ENCODE assay signal across 7 cellular contexts in genomic region chr9:130834371-130835311, GRCh38. TPM values are rescaled to one million over a fixed set of nuclear protein-coding genes. Genes with fewer than 3 reads are reported as not detected.
DNase-seq lines count a peak whose midpoint lies in the region; ATAC-seq, FAIRE-seq and TF ChIP-seq lines count a peak whose summit lies in the region.

TSS of gene ABL1 (plus strand) at chr9:130835254. CDS start at chr9:130835447, 193 bp downstream.

- H3K4me3 ChIP-seq in kidney epithelial cell (ENCODE audit: low read depth, low read length) = peak within 1 kb of the TSS; percentile 84

- FAIRE-seq in GM18507 (lab: Jason Lieb, UNC) = peak; percentile 94

- TF ChIP-seq CTCF in kidney epithelial cell (IDR thresholded peaks at IDR 0.05; ENCODE audit: insufficient read depth, low read length, poor library complexity, severe bottlenecking) = no peak

- ATAC-seq in HG03025 (IDR thresholded peaks at IDR 0.05; ENCODE audit: low FRiP score, unreplicated experiment) = peak; percentile 59

- DNase-seq in GM18507 (ENCODE audit: extremely low spot score, insufficient read length, low read depth) = peak; percentile 81
- DNase-seq in NCI-H2171 treated with DMSO at 0.1 percent for 48 hours (lab: John Stamatoyannopoulos, UW) = peak; percentile 80
- DNase-seq in activated CD4-positive, CD25-positive, alpha-beta regulatory T cell treated with anti-CD3 and anti-CD28 coated beads, Interleukin-2, amount 50 U/mL, for 72 hours = peak; percentile 61
- peak; percentile 63 for DNase-seq in cerebellar cortex (ENCODE audit: low spot score)
- DNase-seq in kidney epithelial cell (ENCODE audit: low read depth) = peak; percentile 42
- DNase-seq in stimulated activated CD4-positive, alpha-beta T cell treated with anti-CD3 and anti-CD28 coated beads, Interleukin-1b, Interleukin-23, amount 100 ng/mL, for 4 hours (ENCODE audit: low read depth in 2 of 2) = peak; percentile 9 to 51

- H3K27me3 ChIP-seq in kidney epithelial cell (ENCODE audit: control insufficient read depth, insufficient read depth, low read length) = no peaks in the 10 kb centered on the region

- H3K36me3 ChIP-seq in kidney epithelial cell (ENCODE audit: control insufficient read depth, insufficient read depth, low read length) = no peaks in the 10 kb centered on the region

RNA-seq across cellular contexts. Expression of gene ABL1, which starts in this region (rescaled TPM):
- total RNA-seq in kidney epithelial cell = 83.7 and 90.2 TPM in 2 replicates

Comparison
In these comparisons a context has a peak if more than half of its experiments do, and no peak if none do; other contexts are left out.
1. Peak in every context shown above with its lines: DNase-seq, ATAC-seq and H3K4me3 ChIP-seq.
2. DNase-seq: peak in every context shown above with its lines; median percentile 81 in GM18507; 80 in NCI-H2171 treated with DMSO at 0.1 percent for 48 hours; 63 in cerebellar cortex; 61 in activated CD4-positive, CD25-positive, alpha-beta regulatory T cell treated with anti-CD3 and anti-CD28 coated beads, Interleukin-2, amount 50 U/mL, for 72 hours; 42 in kidney epithelial cell; 30 in stimulated activated CD4-positive, alpha-beta T cell treated with anti-CD3 and anti-CD28 coated beads, Interleukin-1b, Interleukin-23, amount 100 ng/mL, for 4 hours.